Comparison of ENCODE assay signal across 27 cellular contexts in the genomic region with DNA sequence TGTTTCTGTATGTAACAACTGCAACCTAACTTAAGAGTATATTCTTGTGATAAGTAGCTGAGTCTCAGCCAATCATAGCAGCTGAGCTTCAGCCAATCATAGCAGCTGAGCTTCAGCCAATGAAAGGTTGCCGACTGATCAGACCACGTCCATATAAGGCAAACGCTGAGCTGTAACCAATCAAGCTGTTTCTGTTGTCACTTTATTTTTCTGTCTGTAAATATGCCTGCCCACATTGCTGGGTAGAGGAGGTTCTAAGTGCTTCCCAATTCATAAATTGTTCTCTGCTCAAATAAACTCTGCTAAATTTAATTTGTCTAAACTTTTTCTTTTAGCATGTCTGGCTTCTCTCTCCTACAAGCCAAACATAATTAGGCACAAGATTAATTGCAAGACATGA.
A peak's percentile ranks its signal among the peaks of the same experiment; 100 is the strongest.
DNase-seq lines count a peak whose midpoint lies in the region; ATAC-seq, FAIRE-seq and TF ChIP-seq lines count a peak whose summit lies in the region.
"Had no signal": no experiment of that assay in that cellular context is flagged by ENCODE, and none has a peak within 500 bp of the region (broad histone marks: within the 10 kb centered on the region; RNA-seq: fewer than 3 reads in every experiment).

No MANE protein-coding gene starts in this region.

- no peak overlapping the region for H3K4ac ChIP-seq in H1 (replicated peaks; ENCODE audit: insufficient read length, low read depth, low read length)

- in situ Hi-C loops in K562 (cut with MboI) = no loop called here

- no peak overlapping the region for H4K5ac ChIP-seq in H1 (ENCODE audit: insufficient read length, low read depth, low read length)

- no peaks in the 10 kb centered on the region for H3K23me2 ChIP-seq in H1 (ENCODE audit: low read depth, low read length)

- H2AFZ ChIP-seq in K562 (ENCODE audit: low read depth, low read length) (no peak overlapping the region), H1 (ENCODE audit: low read length) (no peak overlapping the region)

- no peak overlapping the region for H3K27ac Mint-ChIP-seq in activated naive CD4-positive, alpha-beta T cell treated with anti-CD3 and anti-CD28 coated beads, Interleukin-2, amount 50 U/mL, for 72 hours
- H3K27ac Mint-ChIP-seq: B cell; CD4-positive, alpha-beta T cell; CD8-positive, alpha-beta T cell had no signal

- peak; percentile 10 for DNase-seq in BE2C
- DNase-seq in K562 (ENCODE audit: extremely low read depth in 1 of 4, low spot score in 3 of 4) = no peak
- DNase-seq in H1 (ENCODE audit: low read depth in 1 of 2, low spot score in 2 of 2) = no peak
- DNase-seq in activated naive CD4-positive, alpha-beta T cell treated with anti-CD3 and anti-CD28 coated beads, Interleukin-2, amount 50 U/mL, for 72 hours (ENCODE audit: low spot score in 2 of 2) = no peak
- no peak for DNase-seq in ovary
- no peak for DNase-seq in mesenteric fat pad (ENCODE audit: low spot score)
- DNase-seq in SK-N-DZ (ENCODE audit: low spot score) = no peak
- DNase-seq: AML-193; CD4-positive, alpha-beta T cell; CD8-positive, alpha-beta T cell; COR-L47; DMS 273 treated with DMSO at 0.1 percent for 48 hours; DMS153; DMS53; DMS79; DND-41; EL; GDM1 had no signal

- TF ChIP-seq CTCF in BE2C (IDR thresholded peaks at IDR 0.05; ENCODE audit: low read depth, low read length) (no peak), K562 (IDR thresholded peaks at IDR 0.05 in 2 of 3, conservative IDR thresholded peaks at IDR 0.05 in 1 of 3; ENCODE audit: insufficient read depth in 2 of 3, low read depth in 1 of 3, low read length in 3 of 3) (no peak), H1 (IDR thresholded peaks at IDR 0.05; ENCODE audit: control extremely low read depth in 1 of 3, insufficient read depth in 1 of 3, low read depth in 1 of 3, low read length in 3 of 3) (no peak), ovary (IDR thresholded peaks at IDR 0.05) (no peak)

- H3K36me3 Mint-ChIP-seq in activated naive CD4-positive, alpha-beta T cell treated with anti-CD3 and anti-CD28 coated beads, Interleukin-2, amount 50 U/mL, for 72 hours = no peaks in the 10 kb centered on the region
- H3K36me3 Mint-ChIP-seq: CD8-positive, alpha-beta T cell had no signal

- H3K4me3 ChIP-seq in BE2C (ENCODE audit: low read depth, low read length) = no peak overlapping the region
- no peak overlapping the region for H3K4me3 ChIP-seq in K562
- H3K4me3 ChIP-seq in H1 (ENCODE audit: extremely low read depth in 1 of 4, insufficient read depth in 2 of 4, low read depth in 3 of 4, low read length in 4 of 4) = no peak overlapping the region
- H3K4me3 ChIP-seq in iPS-20b (ENCODE audit: low read length) = no peak overlapping the region
- no peak overlapping the region for H3K4me3 ChIP-seq in ovary
- H3K4me3 ChIP-seq: A549, BLaER1, GM12878 had no signal

- H2AK5ac ChIP-seq in H1 (ENCODE audit: low read depth, low read length) = no peak overlapping the region

- H3K79me2 ChIP-seq in K562 (ENCODE audit: control insufficient read depth, insufficient read depth, low read length) (no peaks in the 10 kb centered on the region), H1 (ENCODE audit: control insufficient read depth in 1 of 2, insufficient read depth in 2 of 2, low read length in 2 of 2) (no peaks in the 10 kb centered on the region)

- H3K4me2 ChIP-seq in K562 (ENCODE audit: insufficient read depth, low read length) = no peak overlapping the region
- no peak overlapping the region for H3K4me2 ChIP-seq in H1 (ENCODE audit: insufficient read depth in 1 of 2, low read depth in 2 of 2, low read length in 2 of 2)
- H3K4me2 ChIP-seq: A549, BLaER1 had no signal

- H3K27me3 ChIP-seq in BE2C (no peaks in the 10 kb centered on the region), K562 (ENCODE audit: control insufficient read depth in 2 of 2, insufficient read depth in 2 of 2, low read length in 2 of 2) (no peaks in the 10 kb centered on the region), H1 (replicated peaks in 1 of 4; ENCODE audit: control insufficient read depth in 3 of 4, extremely low read depth in 1 of 4, insufficient read depth in 3 of 4, low read length in 3 of 4) (no peaks in the 10 kb centered on the region), iPS-20b (ENCODE audit: insufficient read depth, low read length) (no peaks in the 10 kb centered on the region), ovary (no peaks in the 10 kb centered on the region)
- H3K27me3 ChIP-seq: BLaER1 had no signal

- H2BK5ac ChIP-seq in H1 (ENCODE audit: low read depth, low read length) = no peak overlapping the region

- H4K20me1 ChIP-seq in K562 (replicated peaks; ENCODE audit: control insufficient read depth, insufficient read depth, low read length) = no peaks in the 10 kb centered on the region
- no peaks in the 10 kb centered on the region for H4K20me1 ChIP-seq in H1 (replicated peaks in 1 of 2; ENCODE audit: control insufficient read depth in 1 of 2, insufficient read depth in 2 of 2, low read length in 2 of 2)
- H4K20me1 ChIP-seq: BLaER1 had no signal

- H3K14ac ChIP-seq in H1 (ENCODE audit: insufficient read length) = no peak overlapping the region

- H3K9me3 ChIP-seq in BE2C (no peaks in the 10 kb centered on the region), K562 (replicated peaks; ENCODE audit: control insufficient read depth, insufficient read depth, low read depth, low read length) (no peaks in the 10 kb centered on the region), H1 (ENCODE audit: insufficient read depth in 2 of 2, low read depth in 1 of 2, low read length in 1 of 2) (no peaks in the 10 kb centered on the region), iPS-20b (ENCODE audit: insufficient read depth, low read depth, low read length) (no peaks in the 10 kb centered on the region), ovary (no peaks in the 10 kb centered on the region)
- H3K9me3 ChIP-seq: A549, BLaER1 had no signal

- 28% methylated on average over 3 of the region's 3 CpGs for WGBS in K562 (ENCODE audit: insufficient coverage, low coverage, missing lambda C conversion rate)
- 89% methylated on average over 3 of the region's 3 CpGs; no CpG with 5 or more reads in 1 of the 2 experiments for WGBS in H1 (ENCODE audit: extremely low coverage in 1 of 2, insufficient coverage in 1 of 2, insufficient read length in 1 of 2, insufficient replicate concordance in 2 of 2, low coverage in 1 of 2, low lambda C conversion rate in 2 of 2, missing lambda C conversion rate in 1 of 2), 2 experiments
- WGBS in ovary, 3 donors = 92 to 98% (median 95%) methylated on average over 3 of the region's 3 CpGs

- no peak for TF ChIP-seq POLR2A in K562 (conservative IDR thresholded peaks at IDR 0.05)
- no peak for TF ChIP-seq POLR2A in H1 (IDR thresholded peaks at IDR 0.05; ENCODE audit: control extremely low read depth in 1 of 2, low read depth in 2 of 2, low read length in 2 of 2)
- no peak for TF ChIP-seq POLR2A in ovary (IDR thresholded peaks at IDR 0.05)

- TF ChIP-seq RAD21 in K562 (CRISPR knock-in tag; conservative IDR thresholded peaks at IDR 0.05 in 1 of 2, IDR thresholded peaks at IDR 0.05 in 1 of 2) (no peak), H1 (IDR thresholded peaks at IDR 0.05 in 1 of 2, conservative IDR thresholded peaks at IDR 0.05 in 1 of 2; ENCODE audit: low read depth in 2 of 2, low read length in 2 of 2) (no peak)

- H4K91ac ChIP-seq in H1 (replicated peaks; ENCODE audit: insufficient read length, low read length) = no peak overlapping the region

- no peak overlapping the region for H3K9ac ChIP-seq in K562 (ENCODE audit: insufficient read depth in 1 of 2, low read depth in 2 of 2, low read length in 2 of 2)
- no peak overlapping the region for H3K9ac ChIP-seq in H1 (replicated peaks in 1 of 4; ENCODE audit: extremely low read depth in 1 of 4, low read depth in 3 of 4, low read length in 3 of 4)
- no peak overlapping the region for H3K9ac ChIP-seq in iPS-20b (ENCODE audit: low read depth, low read length)
- H3K9ac ChIP-seq: BLaER1 had no signal

- BruUV-seq in K562 (replicated peaks; lab: Mats Ljungman, UMichigan) = no TSS peak

- no peak overlapping the region for H3K18ac ChIP-seq in H1 (ENCODE audit: extremely low read depth, low read length)

- H2BK20ac ChIP-seq in H1 (ENCODE audit: low read length) = no peak overlapping the region

- H4K8ac ChIP-seq in H1 (ENCODE audit: extremely low read depth, insufficient read depth, low read length) = no peak overlapping the region

- CTCF ChIA-PET in K562 (lab: Yijun Ruan, JAX; ENCODE audit: low intra/inter-chr PET ratio) = no interaction called here
- CTCF ChIA-PET in H1 (lab: Charles Lee; ENCODE audit: partially characterized antibody) = no interaction called here

- H2BK120ac ChIP-seq in H1 (replicated peaks; ENCODE audit: low read depth, low read length) = no peak overlapping the region

- no peak overlapping the region for H3K23ac ChIP-seq in H1 (ENCODE audit: insufficient read length)

- H3K4me1 ChIP-seq in BE2C = peaks cover 7% of the 10 kb centered on the region; the same call in 1 of the 2 replicates
- H3K4me1 ChIP-seq in K562 (replicated peaks in 1 of 2; ENCODE audit: control insufficient read depth in 2 of 2, insufficient read depth in 2 of 2, low read length in 2 of 2) = no peaks in the 10 kb centered on the region
- H3K4me1 ChIP-seq in H1 (replicated peaks in 1 of 4; ENCODE audit: control insufficient read depth in 3 of 4, insufficient read depth in 4 of 4, low read length in 3 of 4) = no peaks in the 10 kb centered on the region
- H3K4me1 ChIP-seq in iPS-20b (ENCODE audit: insufficient read depth, low read length) = no peaks in the 10 kb centered on the region
- peaks cover 6% of the 10 kb centered on the region for H3K4me1 ChIP-seq in ovary (ENCODE audit: insufficient read depth)
- H3K4me1 ChIP-seq: BLaER1 had no signal

- no peaks in the 10 kb centered on the region for H3K36me3 ChIP-seq in BE2C
- H3K36me3 ChIP-seq in K562 (ENCODE audit: control insufficient read depth, insufficient read depth, low read length) = no peaks in the 10 kb centered on the region
- H3K36me3 ChIP-seq in H1 (ENCODE audit: control insufficient read depth in 2 of 4, insufficient read depth in 4 of 4, low read length in 3 of 4) = no peaks in the 10 kb centered on the region
- H3K36me3 ChIP-seq in iPS-20b (ENCODE audit: insufficient read depth, low read depth, low read length) = no peaks in the 10 kb centered on the region
- H3K36me3 ChIP-seq in ovary = no peaks in the 10 kb centered on the region
- H3K36me3 ChIP-seq: BLaER1 had no signal

- ATAC-seq in K562 = peak; percentile 49; the same call in 1 of the 3 replicates
- ATAC-seq in activated naive CD4-positive, alpha-beta T cell treated with anti-CD3 and anti-CD28 coated beads, Interleukin-2, amount 50 U/mL, for 72 hours = no peak
- ATAC-seq: A549; CD8-positive, alpha-beta T cell; GM12878 had no signal

- intact Hi-C loops in K562 (cut with micrococcal nuclease) (no loop called here), ovary (cut with DNase I) (no loop called here)

- no peaks in the 10 kb centered on the region for H3K79me1 ChIP-seq in H1 (ENCODE audit: low read depth, low read length)

- POLR2A ChIA-PET in K562 (lab: Yijun Ruan, JAX) (no interaction called here), H1 (lab: Charles Lee; ENCODE audit: partially characterized antibody) (no interaction called here)

- no peak overlapping the region for H2BK12ac ChIP-seq in H1 (ENCODE audit: low read depth, low read length)

- H3K9me1 ChIP-seq in K562 (ENCODE audit: control insufficient read depth, insufficient read depth, low read length) = no peaks in the 10 kb centered on the region

- no peak overlapping the region for H2BK15ac ChIP-seq in H1 (ENCODE audit: low read length)

- FAIRE-seq in K562 (lab: Jason Lieb, UNC) (no peak), H1 (lab: Jason Lieb, UNC) (no peak)
- FAIRE-seq: A549, GM12878, GM12892, GM18507 had no signal

- TF ChIP-seq EP300 in K562 (IDR thresholded peaks at IDR 0.05; ENCODE audit: low read length) (no peak), H1 (IDR thresholded peaks at IDR 0.05; ENCODE audit: borderline replicate concordance in 1 of 2, low read depth in 2 of 2, low read length in 2 of 2) (no peak), ovary (IDR thresholded peaks at IDR 0.05) (no peak)

- H3K56ac ChIP-seq in H1 (replicated peaks; ENCODE audit: insufficient read length, low read depth, low read length) = no peak overlapping the region

- H3K27ac ChIP-seq in K562 (ENCODE audit: extremely low read depth, low read depth, low read length) (no peak overlapping the region), H1 (ENCODE audit: low read depth, low read length) (no peak overlapping the region), iPS-20b (ENCODE audit: low read length) (peak overlapping the region; percentile 17), ovary (no peak overlapping the region)
- H3K27ac ChIP-seq: 22Rv1, A549, BLaER1, C4-2B had no signal

- H3K9me3 Mint-ChIP-seq in activated naive CD4-positive, alpha-beta T cell treated with anti-CD3 and anti-CD28 coated beads, Interleukin-2, amount 50 U/mL, for 72 hours = peaks cover 0 to 3% of the 10 kb centered on the region in 2 donors
- H3K9me3 Mint-ChIP-seq: CD4-positive, alpha-beta T cell had no signal
